ENCODE assay signal across 11 cellular contexts in the genomic region with DNA sequence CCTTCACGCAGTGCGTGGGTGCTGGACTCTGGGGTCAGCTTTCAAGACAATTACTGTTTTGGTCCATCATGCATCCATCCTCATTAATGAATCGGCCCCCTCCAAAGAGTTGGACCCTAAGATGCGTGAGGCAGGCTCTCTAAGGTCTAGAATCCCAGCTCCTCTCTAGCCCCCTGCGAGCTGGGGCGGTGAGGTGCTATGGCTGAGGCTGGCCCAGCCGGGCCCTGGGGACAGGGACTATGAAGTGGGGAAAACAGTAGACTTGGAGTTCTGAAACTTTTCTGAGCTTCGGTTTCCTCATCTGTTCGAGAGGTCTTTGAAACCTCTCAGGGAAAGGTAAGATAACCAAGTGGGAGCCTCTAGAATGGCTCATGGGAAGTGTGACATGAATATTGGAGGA. TPM values are rescaled to one million over a fixed set of nuclear protein-coding genes. Genes with fewer than 3 reads are reported as not detected.
DNase-seq lines count a peak whose midpoint lies in the region; ATAC-seq, FAIRE-seq and TF ChIP-seq lines count a peak whose summit lies in the region.
"Had no signal": no experiment of that assay in that cellular context is flagged by ENCODE, and none has a peak within 500 bp of the region (broad histone marks: within the 10 kb centered on the region; RNA-seq: fewer than 3 reads in every experiment).

No MANE protein-coding gene starts in this region.

- H3K27ac ChIP-seq in HepG2 (ENCODE audit: extremely low read length, insufficient read depth, low read length) (peak overlapping the region; percentile 99), right lobe of liver (no peak overlapping the region)

- no peaks in the 10 kb centered on the region for H3K9me3 ChIP-seq in HepG2 (ENCODE audit: low read length)
- H3K9me3 ChIP-seq in right lobe of liver = no peaks in the 10 kb centered on the region

- in situ Hi-C loops in HepG2 (cut with HindIII; ENCODE audit: extremely low pct_ligation_motif_present, low pct_unique_long_range_greater_than_20kb) = loop anchor here (5.0 kb wide), 1 partner anchor 72 kb away; no protein-coding TSS in a partner anchor

- TF ChIP-seq EP300 in HepG2 (IDR thresholded peaks at IDR 0.05; ENCODE audit: low read depth in 2 of 2, low read length in 2 of 2) (no peak), HepG2 (CRISPR knock-in tag; IDR thresholded peaks at IDR 0.05; ENCODE audit: borderline replicate concordance) (no peak)

- H2AFZ ChIP-seq in HepG2 (ENCODE audit: low read length) = no peak overlapping the region

- no peaks in the 10 kb centered on the region for H4K20me1 ChIP-seq in HepG2 (ENCODE audit: insufficient read depth, low read length)

- peaks cover 32% of the 10 kb centered on the region for H3K79me2 ChIP-seq in HepG2 (ENCODE audit: insufficient read depth, low read length)

- peak overlapping the region; percentile 100 for H3K9ac ChIP-seq in HepG2 (ENCODE audit: insufficient read depth, low read depth, low read length)

- H3K36me3 Mint-ChIP-seq in activated CD8-positive, alpha-beta T cell treated with anti-CD3 and anti-CD28 coated beads for 36 hours (ENCODE audit: low read depth) = peaks cover 13% of the 10 kb centered on the region
- peaks cover 15% of the 10 kb centered on the region for H3K36me3 Mint-ChIP-seq in memory B cell
- peaks cover 3% of the 10 kb centered on the region for H3K36me3 Mint-ChIP-seq in type B pancreatic cell

- H3K27me3 ChIP-seq in HepG2 (ENCODE audit: control insufficient read depth in 1 of 2, insufficient read depth in 2 of 2, low read length in 2 of 2) (no peaks in the 10 kb centered on the region; a peak in 1 of 5 replicates), right lobe of liver (no peaks in the 10 kb centered on the region)

- H3K27ac Mint-ChIP-seq in activated CD8-positive, alpha-beta T cell treated with anti-CD3 and anti-CD28 coated beads for 36 hours = peak overlapping the region; percentile 1
- H3K27ac Mint-ChIP-seq in memory B cell = no peak overlapping the region
- peak overlapping the region; percentile 99 for H3K27ac Mint-ChIP-seq in type B pancreatic cell

- H3K4me1 Mint-ChIP-seq in activated CD8-positive, alpha-beta T cell treated with anti-CD3 and anti-CD28 coated beads for 36 hours (ENCODE audit: low read depth) = peaks cover 24% of the 10 kb centered on the region
- H3K4me1 Mint-ChIP-seq in memory B cell (peaks cover 22% of the 10 kb centered on the region), type B pancreatic cell (ENCODE audit: unreplicated experiment) (peaks cover 21% of the 10 kb centered on the region)

- POLR2A ChIA-PET in HepG2 (lab: Yijun Ruan, JAX) = interaction anchor here (0.6 to 6.9 kb wide), 14 partner anchors 9 to 86 kb away, joined by 3 to 104 read pairs (median 14); a partner anchor contains a TSS
- POLR2A ChIA-PET in activated CD8-positive, alpha-beta T cell treated with anti-CD3 and anti-CD28 coated beads for 36 hours (lab: Charles Lee) = interaction anchor here (0.7 to 7.4 kb wide), 6 partner anchors 9 to 62 kb away, joined by 3 to 86 read pairs (median 20); a partner anchor contains a TSS

- CTCF ChIA-PET in HepG2 (lab: Yijun Ruan, JAX; ENCODE audit: low intra/inter-chr PET ratio, low total read pairs) = interaction anchor here (1.3 kb wide), 1 partner anchor 80 kb away, joined by 3 read pairs; no protein-coding TSS in a partner anchor
- CTCF ChIA-PET in activated CD8-positive, alpha-beta T cell treated with anti-CD3 and anti-CD28 coated beads for 36 hours (lab: Charles Lee) = interaction anchor here (0.7 to 5.3 kb wide), 4 partner anchors 8 to 79 kb away, joined by 3 to 39 read pairs (median 16); no protein-coding TSS in a partner anchor

- intact Hi-C loops in HepG2 (cut with micrococcal nuclease; ENCODE audit: unreplicated experiment) (no loop called here), right lobe of liver (cut with DNase I) (loop anchor here in 1 of 2 donors (10.0 kb wide), 1 partner anchor 50 kb away; no protein-coding TSS in a partner anchor)
- intact Hi-C loops in activated CD8-positive, alpha-beta T cell treated with anti-CD3 and anti-CD28 coated beads for 36 hours (cut with micrococcal nuclease) = no loop called here

- no peaks in the 10 kb centered on the region for H3K9me3 Mint-ChIP-seq in activated CD8-positive, alpha-beta T cell treated with anti-CD3 and anti-CD28 coated beads for 36 hours
- no peaks in the 10 kb centered on the region for H3K9me3 Mint-ChIP-seq in memory B cell
- H3K9me3 Mint-ChIP-seq in type B pancreatic cell = no peaks in the 10 kb centered on the region

- TF ChIP-seq CTCF in HepG2 (CRISPR knock-in tag; IDR thresholded peaks at IDR 0.05) = no peak
- TF ChIP-seq CTCF in right lobe of liver (IDR thresholded peaks at IDR 0.05) = no peak
- no peak for TF ChIP-seq CTCF in activated CD8-positive, alpha-beta T cell treated with anti-CD3 and anti-CD28 coated beads for 36 hours (IDR thresholded peaks at IDR 0.05)
- no peak for TF ChIP-seq CTCF in type B pancreatic cell (conservative IDR thresholded peaks at IDR 0.05)

- no peak for FAIRE-seq in HepG2 (lab: Jason Lieb, UNC)
- no peak for FAIRE-seq in RCC 7860 (lab: Jason Lieb, UNC)

- TF ChIP-seq POLR2A in HepG2 (IDR thresholded peaks at IDR 0.05; ENCODE audit: insufficient read depth in 1 of 2, low read depth in 2 of 2, low read length in 2 of 2) = no peak
- no peak for TF ChIP-seq POLR2A in right lobe of liver (IDR thresholded peaks at IDR 0.05)

- no peak for DNase-seq in HepG2 (ENCODE audit: low spot score)
- no peak for DNase-seq in right lobe of liver
- no peak for DNase-seq in activated CD8-positive, alpha-beta T cell treated with anti-CD3 and anti-CD28 coated beads for 36 hours
- DNase-seq in memory B cell (ENCODE audit: low spot score in 2 of 2) = no peak
- no peak for DNase-seq in type B pancreatic cell (ENCODE audit: extremely low spot score, unreplicated experiment)
- DNase-seq in GOT3 (lab: John Stamatoyannopoulos, UW) = no peak
- DNase-seq in RCC 7860 (ENCODE audit: low spot score) = no peak
- DNase-seq: amniotic stem cell, NCI-H187, OCI-M1 had no signal

- H3K36me3 ChIP-seq in HepG2 (replicated peaks in 1 of 2; ENCODE audit: control insufficient read depth in 1 of 2, insufficient read depth in 2 of 2, low read length in 2 of 2) = peaks cover 20 to 29% of the 10 kb centered on the region in 2 experiments
- H3K36me3 ChIP-seq in right lobe of liver = peaks cover 0 to 36% (median 11%) of the 10 kb centered on the region in 4 donors

- H3K27me3 Mint-ChIP-seq in activated CD8-positive, alpha-beta T cell treated with anti-CD3 and anti-CD28 coated beads for 36 hours = no peaks in the 10 kb centered on the region
- H3K27me3 Mint-ChIP-seq in memory B cell (no peaks in the 10 kb centered on the region), type B pancreatic cell (no peaks in the 10 kb centered on the region)

- TF ChIP-seq RAD21 in HepG2 (CRISPR knock-in tag; IDR thresholded peaks at IDR 0.05) = no peak

- H3K4me3 ChIP-seq in HepG2 (replicated peaks in 1 of 3; ENCODE audit: insufficient read depth in 1 of 3, low read depth in 2 of 3, low read length in 3 of 3) (peak overlapping the region; percentile 85 to 98 (median 95)), right lobe of liver (no peak overlapping the region)

- no TSS peak for BruUV-seq in HepG2 (replicated peaks; lab: Mats Ljungman, UMichigan)

- WGBS in HepG2 (ENCODE audit: low lambda C conversion rate) = 56% methylated on average over 9 of the region's 9 CpGs
- WGBS in right lobe of liver (ENCODE audit: insufficient coverage, low coverage, low lambda C conversion rate, missing lambda C conversion rate) = 77% methylated on average over 5 of the region's 9 CpGs

- H3K4me1 ChIP-seq in HepG2 (ENCODE audit: insufficient read depth, low read length) = peaks cover 36% of the 10 kb centered on the region
- H3K4me1 ChIP-seq in right lobe of liver = peaks cover 0 to 17% (median 0%) of the 10 kb centered on the region in 4 donors

- no peak for ATAC-seq in HepG2
- ATAC-seq in right lobe of liver = no peak
- no peak for ATAC-seq in activated CD8-positive, alpha-beta T cell treated with anti-CD3 and anti-CD28 coated beads for 36 hours
- no peak for ATAC-seq in memory B cell (ENCODE audit: low read depth)
- no peak for ATAC-seq in HG02759 (IDR thresholded peaks at IDR 0.05; ENCODE audit: unreplicated experiment)

- peak overlapping the region; percentile 98 for H3K4me3 Mint-ChIP-seq in activated CD8-positive, alpha-beta T cell treated with anti-CD3 and anti-CD28 coated beads for 36 hours
- H3K4me3 Mint-ChIP-seq in memory B cell (peak overlapping the region; percentile 37), type B pancreatic cell (peak overlapping the region; percentile 99)

- H3K4me2 ChIP-seq in HepG2 (ENCODE audit: low read depth, low read length) = peak overlapping the region; percentile 96

RNA-seq across cellular contexts. Expression of a gene that starts 1.6 kb away (rescaled TPM):
- total RNA-seq in HepG2 (2016; rRNA removed; fragmentation: Illumina TruSeq; extraction: Trizol) (15.6 and 23.3 TPM in 2 replicates), right lobe of liver (10 to 100 TPM; 13.2 to 27.1 (median 20.6) TPM), type B pancreatic cell (ENCODE audit: low replicate concordance) (62.3 and 75.1 TPM in 2 replicates)
- total RNA-seq in HepG2 (2016; cell fraction: cytosol; rRNA removed; fragmentation: Illumina TruSeq; extraction: Trizol; ENCODE audit: low read depth) = 22.5 and 27.1 TPM in 2 replicates
- total RNA-seq in HepG2 (2016; cell fraction: insoluble cytoplasmic fraction; rRNA removed; fragmentation: Illumina TruSeq; extraction: Trizol) = 13.4 and 24.5 TPM in 2 replicates
- total RNA-seq in HepG2 (2016; cell fraction: membrane; rRNA removed; fragmentation: Illumina TruSeq; extraction: Trizol) = 16.3 and 21.4 TPM in 2 replicates
- 30.1 and 30.6 TPM in 2 replicates for total RNA-seq in HepG2 (2016; cell fraction: nucleus; rRNA removed; fragmentation: Illumina TruSeq; extraction: Trizol)
- polyA plus RNA-seq in HepG2 (2011; rRNA removed) = 30.8 and 40.2 TPM in 2 replicates
- polyA plus RNA-seq in HepG2 (2011; cell fraction: cytosol; rRNA removed) = 15.2 and 19.8 TPM in 2 replicates
- polyA plus RNA-seq in HepG2 (2011; cell fraction: nucleus; rRNA removed) = 198 and 224 TPM in 2 replicates
- 35.0 and 37.6 TPM in 2 replicates for polyA plus RNA-seq in HepG2 (2012)
- 4.3 and 6.0 TPM in 2 replicates for polyA plus RNA-seq in HepG2 (2016; cell fraction: cytosol; fragmentation: Illumina TruSeq; extraction: Trizol; ENCODE audit: low read depth)
- 18.0 and 21.1 TPM in 2 replicates for polyA plus RNA-seq in HepG2 (2016; cell fraction: insoluble cytoplasmic fraction; fragmentation: Illumina TruSeq; extraction: Trizol; ENCODE audit: low read depth)
- polyA plus RNA-seq in HepG2 (2016; cell fraction: membrane; fragmentation: Illumina TruSeq; extraction: Trizol; ENCODE audit: low read depth) = 12.3 and 13.6 TPM in 2 replicates
- polyA plus RNA-seq in HepG2 (2016; cell fraction: nucleus; fragmentation: Illumina TruSeq; extraction: Trizol; ENCODE audit: insufficient read depth, low read depth) = 82.4 and 89.4 TPM in 2 replicates
- 44.5 and 55.4 TPM in 2 replicates for polyA minus RNA-seq in HepG2 (2011; rRNA and poly(A)+ RNA removed; ENCODE audit: low replicate concordance)
- polyA minus RNA-seq in HepG2 (2011; cell fraction: cytosol; rRNA and poly(A)+ RNA removed) = 10.5 and 11.6 TPM in 2 replicates
- polyA minus RNA-seq in HepG2 (2011; cell fraction: nucleus; rRNA and poly(A)+ RNA removed) = 36.8 and 48.6 TPM in 2 replicates
- total RNA-seq in activated CD8-positive, alpha-beta T cell treated with anti-CD3 and anti-CD28 coated beads for 36 hours = 10 to 100 TPM; 31.2 to 31.5 TPM

RNA-seq across cellular contexts. Expression of a gene that starts 13.0 kb away (rescaled TPM):
- 0.70 and 3.2 TPM in 2 replicates for total RNA-seq in HepG2 (2016; rRNA removed; fragmentation: Illumina TruSeq; extraction: Trizol)
- 1.1 and 1.9 TPM in 2 replicates for total RNA-seq in HepG2 (2016; cell fraction: cytosol; rRNA removed; fragmentation: Illumina TruSeq; extraction: Trizol; ENCODE audit: low read depth)
- total RNA-seq in HepG2 (2016; cell fraction: insoluble cytoplasmic fraction; rRNA removed; fragmentation: Illumina TruSeq; extraction: Trizol) = 0.30 and 2.0 TPM in 2 replicates
- 0.65 and 1.3 TPM in 2 replicates for total RNA-seq in HepG2 (2016; cell fraction: membrane; rRNA removed; fragmentation: Illumina TruSeq; extraction: Trizol)
- total RNA-seq in HepG2 (2016; cell fraction: nucleus; rRNA removed; fragmentation: Illumina TruSeq; extraction: Trizol) = 4.8 and 6.9 TPM in 2 replicates
- polyA plus RNA-seq in HepG2 (2011; rRNA removed) = 12.5 and 16.4 TPM in 2 replicates
- polyA plus RNA-seq in HepG2 (2011; cell fraction: cytosol; rRNA removed) = 2.7 and 2.9 TPM in 2 replicates
- polyA plus RNA-seq in HepG2 (2011; cell fraction: nucleus; rRNA removed) = 149 and 332 TPM in 2 replicates
- 31.5 and 57.2 TPM in 2 replicates for polyA plus RNA-seq in HepG2 (2012)
- 0.51 TPM in 2 replicates for polyA plus RNA-seq in HepG2 (2016; cell fraction: cytosol; fragmentation: Illumina TruSeq; extraction: Trizol; ENCODE audit: low read depth)
- polyA plus RNA-seq in HepG2 (2016; cell fraction: insoluble cytoplasmic fraction; fragmentation: Illumina TruSeq; extraction: Trizol; ENCODE audit: low read depth) = 1.3 and 1.5 TPM in 2 replicates
- 0.87 and 1.9 TPM in 2 replicates for polyA plus RNA-seq in HepG2 (2016; cell fraction: membrane; fragmentation: Illumina TruSeq; extraction: Trizol; ENCODE audit: low read depth)
- 55.1 and 58.0 TPM in 2 replicates for polyA plus RNA-seq in HepG2 (2016; cell fraction: nucleus; fragmentation: Illumina TruSeq; extraction: Trizol; ENCODE audit: insufficient read depth, low read depth)
- polyA minus RNA-seq in HepG2 (2011; rRNA and poly(A)+ RNA removed; ENCODE audit: low replicate concordance) = 1.4 and 6.4 TPM in 2 replicates
- 0.59 and 1.4 TPM in 2 replicates for polyA minus RNA-seq in HepG2 (2011; cell fraction: cytosol; rRNA and poly(A)+ RNA removed)
- 26.7 and 30.8 TPM in 2 replicates for polyA minus RNA-seq in HepG2 (2011; cell fraction: nucleus; rRNA and poly(A)+ RNA removed)
- total RNA-seq in right lobe of liver = 1 to 10 TPM in 2 of 6 experiments, under 1 TPM in 4; 0.42 to 3.6 (median 0.77) TPM
- total RNA-seq in activated CD8-positive, alpha-beta T cell treated with anti-CD3 and anti-CD28 coated beads for 36 hours = 1 to 10 TPM; 2.1 to 2.5 TPM
- 1.5 and 4.4 TPM in 2 replicates for total RNA-seq in type B pancreatic cell (ENCODE audit: low replicate concordance)

RNA-seq across cellular contexts. Expression of a gene that starts 19.1 kb away (rescaled TPM):
- total RNA-seq in HepG2 (2016; rRNA removed; fragmentation: Illumina TruSeq; extraction: Trizol) = 138 and 298 TPM in 2 replicates
- 52.9 and 59.0 TPM in 2 replicates for total RNA-seq in HepG2 (2016; cell fraction: cytosol; rRNA removed; fragmentation: Illumina TruSeq; extraction: Trizol; ENCODE audit: low read depth)
- total RNA-seq in HepG2 (2016; cell fraction: insoluble cytoplasmic fraction; rRNA removed; fragmentation: Illumina TruSeq; extraction: Trizol) = 109 and 318 TPM in 2 replicates
- 97.9 and 102 TPM in 2 replicates for total RNA-seq in HepG2 (2016; cell fraction: membrane; rRNA removed; fragmentation: Illumina TruSeq; extraction: Trizol)
- total RNA-seq in HepG2 (2016; cell fraction: nucleus; rRNA removed; fragmentation: Illumina TruSeq; extraction: Trizol) = 269 and 303 TPM in 2 replicates
- 189 and 206 TPM in 2 replicates for polyA plus RNA-seq in HepG2 (2011; rRNA removed)
- polyA plus RNA-seq in HepG2 (2011; cell fraction: cytosol; rRNA removed) = 123 and 178 TPM in 2 replicates
- 404 and 487 TPM in 2 replicates for polyA plus RNA-seq in HepG2 (2011; cell fraction: nucleus; rRNA removed)
- polyA plus RNA-seq in HepG2 (2012) = 180 and 205 TPM in 2 replicates
- polyA plus RNA-seq in HepG2 (2016; cell fraction: cytosol; fragmentation: Illumina TruSeq; extraction: Trizol; ENCODE audit: low read depth) = 69.4 and 72.1 TPM in 2 replicates
- polyA plus RNA-seq in HepG2 (2016; cell fraction: insoluble cytoplasmic fraction; fragmentation: Illumina TruSeq; extraction: Trizol; ENCODE audit: low read depth) = 150 and 184 TPM in 2 replicates
- polyA plus RNA-seq in HepG2 (2016; cell fraction: membrane; fragmentation: Illumina TruSeq; extraction: Trizol; ENCODE audit: low read depth) = 99.2 and 107 TPM in 2 replicates
- polyA plus RNA-seq in HepG2 (2016; cell fraction: nucleus; fragmentation: Illumina TruSeq; extraction: Trizol; ENCODE audit: insufficient read depth, low read depth) = 673 and 742 TPM in 2 replicates
- 135 and 165 TPM in 2 replicates for polyA minus RNA-seq in HepG2 (2011; rRNA and poly(A)+ RNA removed; ENCODE audit: low replicate concordance)
- polyA minus RNA-seq in HepG2 (2011; cell fraction: cytosol; rRNA and poly(A)+ RNA removed) = 69.4 and 75.9 TPM in 2 replicates
- polyA minus RNA-seq in HepG2 (2011; cell fraction: nucleus; rRNA and poly(A)+ RNA removed) = 56.7 and 63.5 TPM in 2 replicates
- 100 to 1,000 TPM; 103 to 169 (median 141) TPM for total RNA-seq in right lobe of liver
- total RNA-seq in activated CD8-positive, alpha-beta T cell treated with anti-CD3 and anti-CD28 coated beads for 36 hours = 100 to 1,000 TPM; 309 to 323 TPM
- 177 and 182 TPM in 2 replicates for total RNA-seq in type B pancreatic cell (ENCODE audit: low replicate concordance)

RNA-seq across cellular contexts. Expression of a gene that starts 42.5 kb away (rescaled TPM):
- total RNA-seq in HepG2 (2016; rRNA removed; fragmentation: Illumina TruSeq; extraction: Trizol) (40.8 and 48.4 TPM in 2 replicates), right lobe of liver (10 to 100 TPM; 40.5 to 78.1 (median 57.2) TPM), type B pancreatic cell (ENCODE audit: low replicate concordance) (166 and 208 TPM in 2 replicates)
- 36.9 and 45.8 TPM in 2 replicates for total RNA-seq in HepG2 (2016; cell fraction: cytosol; rRNA removed; fragmentation: Illumina TruSeq; extraction: Trizol; ENCODE audit: low read depth)
- 42.8 and 43.7 TPM in 2 replicates for total RNA-seq in HepG2 (2016; cell fraction: insoluble cytoplasmic fraction; rRNA removed; fragmentation: Illumina TruSeq; extraction: Trizol)
- 52.1 and 54.1 TPM in 2 replicates for total RNA-seq in HepG2 (2016; cell fraction: membrane; rRNA removed; fragmentation: Illumina TruSeq; extraction: Trizol)
- total RNA-seq in HepG2 (2016; cell fraction: nucleus; rRNA removed; fragmentation: Illumina TruSeq; extraction: Trizol) = 63.4 and 92.7 TPM in 2 replicates
- polyA plus RNA-seq in HepG2 (2011; rRNA removed) = 55.1 and 63.9 TPM in 2 replicates
- polyA plus RNA-seq in HepG2 (2011; cell fraction: cytosol; rRNA removed) = 23.4 and 26.4 TPM in 2 replicates
- 475 and 487 TPM in 2 replicates for polyA plus RNA-seq in HepG2 (2011; cell fraction: nucleus; rRNA removed)
- polyA plus RNA-seq in HepG2 (2012) = 130 and 201 TPM in 2 replicates
- 25.5 and 29.6 TPM in 2 replicates for polyA plus RNA-seq in HepG2 (2016; cell fraction: cytosol; fragmentation: Illumina TruSeq; extraction: Trizol; ENCODE audit: low read depth)
- polyA plus RNA-seq in HepG2 (2016; cell fraction: insoluble cytoplasmic fraction; fragmentation: Illumina TruSeq; extraction: Trizol; ENCODE audit: low read depth) = 97.1 and 152 TPM in 2 replicates
- polyA plus RNA-seq in HepG2 (2016; cell fraction: membrane; fragmentation: Illumina TruSeq; extraction: Trizol; ENCODE audit: low read depth) = 65.4 and 76.8 TPM in 2 replicates
- polyA plus RNA-seq in HepG2 (2016; cell fraction: nucleus; fragmentation: Illumina TruSeq; extraction: Trizol; ENCODE audit: insufficient read depth, low read depth) = 346 and 353 TPM in 2 replicates
- 36.7 and 65.3 TPM in 2 replicates for polyA minus RNA-seq in HepG2 (2011; rRNA and poly(A)+ RNA removed; ENCODE audit: low replicate concordance)
- 77.5 and 78.1 TPM in 2 replicates for polyA minus RNA-seq in HepG2 (2011; cell fraction: cytosol; rRNA and poly(A)+ RNA removed)
- polyA minus RNA-seq in HepG2 (2011; cell fraction: nucleus; rRNA and poly(A)+ RNA removed) = 171 and 176 TPM in 2 replicates
- 100 to 1,000 TPM; 322 to 333 TPM for total RNA-seq in activated CD8-positive, alpha-beta T cell treated with anti-CD3 and anti-CD28 coated beads for 36 hours

RNA-seq across cellular contexts. Expression of a gene that starts 59.7 kb away (rescaled TPM):
- total RNA-seq in HepG2 (2016; rRNA removed; fragmentation: Illumina TruSeq; extraction: Trizol) (16.1 and 18.4 TPM in 2 replicates), right lobe of liver (10 to 100 TPM in 2 of 6 experiments, 1 to 10 TPM in 4; 5.0 to 21.0 (median 9.1) TPM), type B pancreatic cell (ENCODE audit: low replicate concordance) (23.3 and 44.4 TPM in 2 replicates)
- total RNA-seq in HepG2 (2016; cell fraction: cytosol; rRNA removed; fragmentation: Illumina TruSeq; extraction: Trizol; ENCODE audit: low read depth) = 2.9 and 3.6 TPM in 2 replicates
- 13.9 and 19.6 TPM in 2 replicates for total RNA-seq in HepG2 (2016; cell fraction: insoluble cytoplasmic fraction; rRNA removed; fragmentation: Illumina TruSeq; extraction: Trizol)
- total RNA-seq in HepG2 (2016; cell fraction: membrane; rRNA removed; fragmentation: Illumina TruSeq; extraction: Trizol) = 7.5 and 8.4 TPM in 2 replicates
- total RNA-seq in HepG2 (2016; cell fraction: nucleus; rRNA removed; fragmentation: Illumina TruSeq; extraction: Trizol) = 10.2 and 11.4 TPM in 2 replicates
- polyA plus RNA-seq in HepG2 (2011; rRNA removed) = 10.8 and 12.4 TPM in 2 replicates
- 8.5 and 13.3 TPM in 2 replicates for polyA plus RNA-seq in HepG2 (2011; cell fraction: cytosol; rRNA removed)
- polyA plus RNA-seq in HepG2 (2011; cell fraction: nucleus; rRNA removed) = 28.2 and 32.3 TPM in 2 replicates
- polyA plus RNA-seq in HepG2 (2012) = 5.7 and 7.3 TPM in 2 replicates
- polyA plus RNA-seq in HepG2 (2016; cell fraction: cytosol; fragmentation: Illumina TruSeq; extraction: Trizol; ENCODE audit: low read depth) = 1.9 and 2.8 TPM in 2 replicates
- 9.8 and 12.4 TPM in 2 replicates for polyA plus RNA-seq in HepG2 (2016; cell fraction: insoluble cytoplasmic fraction; fragmentation: Illumina TruSeq; extraction: Trizol; ENCODE audit: low read depth)
- 4.5 and 4.9 TPM in 2 replicates for polyA plus RNA-seq in HepG2 (2016; cell fraction: membrane; fragmentation: Illumina TruSeq; extraction: Trizol; ENCODE audit: low read depth)
- 17.2 and 17.9 TPM in 2 replicates for polyA plus RNA-seq in HepG2 (2016; cell fraction: nucleus; fragmentation: Illumina TruSeq; extraction: Trizol; ENCODE audit: insufficient read depth, low read depth)
- polyA minus RNA-seq in HepG2 (2011; rRNA and poly(A)+ RNA removed; ENCODE audit: low replicate concordance) = 5.5 and 7.5 TPM in 2 replicates
- 5.5 and 7.4 TPM in 2 replicates for polyA minus RNA-seq in HepG2 (2011; cell fraction: cytosol; rRNA and poly(A)+ RNA removed)
- polyA minus RNA-seq in HepG2 (2011; cell fraction: nucleus; rRNA and poly(A)+ RNA removed) = 6.2 and 7.5 TPM in 2 replicates
- 10 to 100 TPM; 13.1 to 14.0 TPM for total RNA-seq in activated CD8-positive, alpha-beta T cell treated with anti-CD3 and anti-CD28 coated beads for 36 hours

Comparison
In these comparisons a context has a peak if more than half of its experiments do, and no peak if none do; other contexts are left out.
1. H3K4me3 ChIP-seq: peak in HepG2 (3 of 3); none in right lobe of liver (0 of 3).
2. H3K4me3 Mint-ChIP-seq: peak in every context shown above with its lines; median percentile 99 in type B pancreatic cell; 98 in activated CD8-positive, alpha-beta T cell treated with anti-CD3 and anti-CD28 coated beads for 36 hours; 37 in memory B cell.